In the genomic region with DNA sequence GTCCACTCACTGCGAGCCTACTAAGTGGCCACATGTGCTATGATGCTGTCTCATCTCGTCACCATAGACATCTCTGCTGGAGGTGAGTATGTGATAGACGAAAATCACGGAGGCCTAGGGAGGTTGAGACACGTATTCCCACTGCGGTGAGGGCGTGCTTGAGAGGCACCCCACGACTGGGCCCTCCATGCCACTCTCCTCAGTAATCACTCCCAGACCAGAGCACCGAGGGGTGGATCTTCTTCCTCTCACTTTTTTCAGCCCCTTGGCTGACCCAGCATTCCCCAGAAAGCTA, we compare ENCODE assay signal across 10 cellular contexts. TPM values are rescaled to one million over a fixed set of nuclear protein-coding genes. Genes with fewer than 3 reads are reported as not detected.
DNase-seq lines count a peak whose midpoint lies in the region; ATAC-seq and TF ChIP-seq lines count a peak whose summit lies in the region.
"Had no signal": no experiment of that assay in that cellular context is flagged by ENCODE, and none has a peak within 500 bp of the region (broad histone marks: within the 10 kb centered on the region; RNA-seq: fewer than 3 reads in every experiment).

No MANE protein-coding gene starts in this region.

- ATAC-seq in heart left ventricle = peak in 1 of 4 donors; percentile 33
- ATAC-seq in aorta (ENCODE audit: low FRiP score) = peak; percentile 5
- no peak for ATAC-seq in GM19467 (IDR thresholded peaks at IDR 0.05; ENCODE audit: unreplicated experiment)

- no peaks in the 10 kb centered on the region for H3K27me3 ChIP-seq in heart left ventricle
- no peaks in the 10 kb centered on the region for H3K27me3 ChIP-seq in osteoblast (ENCODE audit: insufficient read depth, low read length)
- H3K27me3 ChIP-seq in aorta (ENCODE audit: control insufficient read depth in 1 of 2, insufficient read depth in 2 of 2, low read length in 1 of 2) = no peaks in the 10 kb centered on the region

- peak overlapping the region; percentile 28 to 80 (median 55) for H3K27ac ChIP-seq in heart left ventricle
- peak overlapping the region; percentile 98 for H3K27ac ChIP-seq in osteoblast (ENCODE audit: low read depth, low read length)
- peak overlapping the region in 1 of 2 donors; percentile 65 for H3K27ac ChIP-seq in aorta (ENCODE audit: low read depth in 1 of 2, low read length in 2 of 2)

- TF ChIP-seq CTCF in heart left ventricle (IDR thresholded peaks at IDR 0.05) (no peak), fibroblast of villous mesenchyme (IDR thresholded peaks at IDR 0.05; ENCODE audit: insufficient read depth, low read depth, low read length) (no peak), osteoblast (IDR thresholded peaks at IDR 0.05; ENCODE audit: extremely low read depth, low read depth, low read length) (no peak)

- H3K36me3 ChIP-seq in heart left ventricle = no peaks in the 10 kb centered on the region
- peaks cover 16% of the 10 kb centered on the region for H3K36me3 ChIP-seq in osteoblast (ENCODE audit: insufficient read depth, low read length)
- no peaks in the 10 kb centered on the region for H3K36me3 ChIP-seq in aorta (ENCODE audit: control insufficient read depth in 1 of 2, insufficient read depth in 2 of 2, low read length in 1 of 2)

- H3K9me3 ChIP-seq in heart left ventricle = no peaks in the 10 kb centered on the region
- H3K9me3 ChIP-seq in osteoblast (ENCODE audit: low read depth, low read length) = no peaks in the 10 kb centered on the region
- H3K9me3 ChIP-seq in aorta (ENCODE audit: control insufficient read depth, low read length) = no peaks in the 10 kb centered on the region

- H3K4me1 ChIP-seq in heart left ventricle = peaks cover 0 to 45% (median 13%) of the 10 kb centered on the region in 12 donors
- H3K4me1 ChIP-seq in osteoblast (ENCODE audit: insufficient read depth, low read length) = peaks cover 72% of the 10 kb centered on the region
- peaks cover 2 to 5% of the 10 kb centered on the region in 2 donors for H3K4me1 ChIP-seq in aorta (ENCODE audit: control insufficient read depth in 1 of 2, insufficient read depth in 2 of 2, low read length in 2 of 2)

- intact Hi-C loops in heart left ventricle (cut with DNase I) = no loop called here
- intact Hi-C loops in cardiac septum (cut with DNase I) = no loop called here
- intact Hi-C loops in aorta (cut with DNase I) = no loop called here

- DNase-seq in heart left ventricle = no peak
- no peak for DNase-seq in cardiac septum (ENCODE audit: low spot score)
- no peak for DNase-seq in fibroblast of villous mesenchyme (ENCODE audit: low read depth)
- no peak for DNase-seq in osteoblast (ENCODE audit: insufficient read length, low spot score, missing footprints)
- no peak for DNase-seq in aorta
- DNase-seq in SIG-M5 treated with dmso at 0.1 percent for 504 hours (lab: John Stamatoyannopoulos, UW; ENCODE audit: unreplicated experiment) = no peak
- DNase-seq in HuH-7.5 (ENCODE audit: low spot score) = no peak
- DNase-seq: activated T-cell treated with anti-CD3 and anti-CD28 coated beads, Interleukin-2, amount 50 U/mL, for 48 hours; hypothalamus had no signal

- no peak overlapping the region for H2AFZ ChIP-seq in osteoblast (ENCODE audit: low read length)

- H3K4me3 ChIP-seq in heart left ventricle (peak overlapping the region in 2 of 12 donors; percentile 16 to 32), fibroblast of villous mesenchyme (ENCODE audit: low read depth, low read length) (peak overlapping the region; percentile 41), osteoblast (ENCODE audit: insufficient read depth, low read length) (peak overlapping the region; percentile 20), aorta (ENCODE audit: low read length in 2 of 2) (no peak overlapping the region)

- H3K79me2 ChIP-seq in osteoblast (ENCODE audit: insufficient read depth, low read length) = peaks cover 100% of the 10 kb centered on the region

- 76 to 83% (median 81%) methylated on average over 9 of the region's 9 CpGs for WGBS in heart left ventricle, 4 donors
- 78 to 80% methylated on average over 9 of the region's 9 CpGs for WGBS in aorta, 2 donors

- H3K4me2 ChIP-seq in osteoblast (ENCODE audit: insufficient read depth, low read length) = peak overlapping the region; percentile 65

- TF ChIP-seq POLR2A in heart left ventricle (IDR thresholded peaks at IDR 0.05) = no peak

- peaks cover 18% of the 10 kb centered on the region for H4K20me1 ChIP-seq in osteoblast (ENCODE audit: insufficient read depth, low read length)

RNA-seq across cellular contexts. Expression of a gene that starts 29.0 kb away (rescaled TPM):
- total RNA-seq in heart left ventricle = 10 to 100 TPM in 3 of 9 donors, 1 to 10 TPM in 6; 4.5 to 18.0 (median 7.0) TPM
- polyA plus RNA-seq in heart left ventricle = 1 to 10 TPM; 2.0 to 4.5 TPM
- total RNA-seq in cardiac septum = 8.7 TPM
- 84.4 and 133 TPM in 2 replicates for total RNA-seq in fibroblast of villous mesenchyme
- total RNA-seq in osteoblast = 101 and 106 TPM in 2 replicates
- 10 to 100 TPM; 40.5 to 60.5 TPM for total RNA-seq in aorta
- 10 to 100 TPM in 1 of 2 donors, 1 to 10 TPM in 1; 4.6 to 13.3 TPM for polyA plus RNA-seq in aorta

Comparison
In these comparisons a context has a peak if more than half of its experiments do, and no peak if none do; other contexts are left out.
1. H3K4me3 ChIP-seq: peak in fibroblast of villous mesenchyme (single experiment) and osteoblast (single experiment); none in aorta (0 of 2).